In the genomic region with DNA sequence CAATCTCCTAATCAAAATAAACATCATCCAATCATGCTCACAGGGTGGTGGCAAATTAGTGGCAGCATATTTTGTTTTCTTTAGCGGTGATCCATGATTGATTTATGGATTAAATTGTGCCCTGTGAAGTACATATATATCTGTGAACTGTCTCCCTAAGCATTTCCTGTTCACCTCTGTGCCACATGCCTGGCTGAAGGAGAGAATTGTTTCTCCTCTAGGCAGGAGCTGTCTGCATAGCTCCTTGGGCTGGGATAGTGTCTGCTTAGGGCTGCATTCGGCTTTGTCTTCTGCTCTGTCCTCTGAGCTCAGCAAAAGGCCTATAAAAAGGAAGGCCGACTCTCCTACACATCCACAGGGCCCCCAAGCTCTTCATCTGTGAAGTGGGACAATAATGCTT, we compare ENCODE assay signal across 6 cellular contexts.
DNase-seq lines count a peak whose midpoint lies in the region; TF ChIP-seq lines count a peak whose summit lies in the region.
"Not testable (repeated sequence)": the region's sequence is repeated elsewhere in the genome, so short reads cannot be mapped to it uniquely, and the experiment has no call there.

No MANE protein-coding gene starts in this region.

- H3K9me3 ChIP-seq in A673 (ENCODE audit: low read depth, low read length, poor library complexity, severe bottlenecking); OCI-LY1 (ENCODE audit: low read length); mesenchymal stem cell (ENCODE audit: control insufficient read depth, low read length); trophoblast cell (ENCODE audit: insufficient read depth, low read depth, low read length): not testable (repeated sequence)

- H4K12ac ChIP-seq in trophoblast cell (ENCODE audit: low read depth, low read length): not testable (repeated sequence)

- H3K4me3 Mint-ChIP-seq in activated CD4-positive, alpha-beta T cell treated with anti-CD3 and anti-CD28 coated beads, Interleukin-2, amount 10 ng/mL, durations not matched to agents 24 days and 14 days: not testable (repeated sequence)
- peak overlapping the region; percentile 43 for H3K4me3 Mint-ChIP-seq in glutamatergic neuron (ENCODE audit: unreplicated experiment)

- H3K27ac ChIP-seq in A673 (ENCODE audit: low read depth, low read length, poor library complexity, severe bottlenecking): not testable (repeated sequence)
- H3K27ac ChIP-seq in OCI-LY1 (ENCODE audit: low read depth, low read length, poor library complexity, severe bottlenecking): peak overlapping the region; percentile 72
- H3K27ac ChIP-seq in mesenchymal stem cell (ENCODE audit: low read length, poor library complexity, severe bottlenecking): peak overlapping the region; percentile 43
- H3K27ac ChIP-seq in trophoblast cell (ENCODE audit: low read depth, low read length): peak overlapping the region; percentile 69

- TSS peak; percentile 45 for BruUV-seq in A673 (replicated peaks; lab: Mats Ljungman, UMichigan)

- not testable (repeated sequence) for H3K4me3 ChIP-seq in A673 (ENCODE audit: low read depth, low read length, poor library complexity, severe bottlenecking); OCI-LY1 (ENCODE audit: low read depth, low read length, poor library complexity, severe bottlenecking); mesenchymal stem cell (ENCODE audit: insufficient read depth in 1 of 2, low read depth in 1 of 2, low read length in 2 of 2); trophoblast cell (ENCODE audit: low read depth, low read length)

- not testable (repeated sequence) for H4K20me1 ChIP-seq in OCI-LY1 (ENCODE audit: insufficient read depth, low read length)

- H3K4me2 ChIP-seq in OCI-LY1 (ENCODE audit: low read length); mesenchymal stem cell (ENCODE audit: low read length, poor library complexity, severe bottlenecking); trophoblast cell (ENCODE audit: low read length): not testable (repeated sequence)

- not testable (repeated sequence) for TF ChIP-seq CTCF in A673 (conservative IDR thresholded peaks at IDR 0.05; ENCODE audit: low read depth, low read length); OCI-LY1 (IDR thresholded peaks at IDR 0.05; ENCODE audit: low read length); glutamatergic neuron (IDR thresholded peaks at IDR 0.05; ENCODE audit: partially characterized antibody, unreplicated experiment)

- H2BK5ac ChIP-seq in mesenchymal stem cell (ENCODE audit: low read depth, low read length, poor library complexity, severe bottlenecking); trophoblast cell (ENCODE audit: low read depth, low read length, poor library complexity): not testable (repeated sequence)

- H4K8ac ChIP-seq in mesenchymal stem cell (ENCODE audit: low read length); trophoblast cell (ENCODE audit: low read depth, low read length): not testable (repeated sequence)

- H3K9ac ChIP-seq in OCI-LY1 (ENCODE audit: low read length); mesenchymal stem cell (ENCODE audit: low read length); trophoblast cell (ENCODE audit: low read length): not testable (repeated sequence)

- H4K91ac ChIP-seq in mesenchymal stem cell (ENCODE audit: low read length); trophoblast cell (ENCODE audit: low read depth, low read length): not testable (repeated sequence)

- not testable (repeated sequence) for H3K79me1 ChIP-seq in mesenchymal stem cell (replicated peaks; ENCODE audit: low read length, poor library complexity, severe bottlenecking); trophoblast cell (ENCODE audit: low read length)

- CTCF ChIA-PET in A673 (lab: Charles Lee): not testable (repeated sequence)

- H3K36me3 ChIP-seq in A673 (ENCODE audit: insufficient read depth, low read length, poor library complexity, severe bottlenecking); OCI-LY1 (ENCODE audit: insufficient read depth, low read length); mesenchymal stem cell (ENCODE audit: control insufficient read depth in 1 of 2, insufficient read depth in 2 of 2, low read depth in 1 of 2, low read length in 2 of 2); trophoblast cell (ENCODE audit: control insufficient read depth in 1 of 2, insufficient read depth in 2 of 2, low read length in 2 of 2): not testable (repeated sequence)

- DNase-seq in A673 (ENCODE audit: low spot score); glutamatergic neuron; mesenchymal stem cell; trophoblast cell: not testable (repeated sequence)
- DNase-seq in activated CD4-positive, alpha-beta T cell treated with anti-CD3 and anti-CD28 coated beads, Interleukin-2, amount 10 ng/mL, durations not matched to agents 24 days and 14 days: peak; percentile 3

- not testable (repeated sequence) for H3K9me3 Mint-ChIP-seq in activated CD4-positive, alpha-beta T cell treated with anti-CD3 and anti-CD28 coated beads, Interleukin-2, amount 10 ng/mL, durations not matched to agents 24 days and 14 days; glutamatergic neuron (ENCODE audit: unreplicated experiment)

- not testable (repeated sequence) for H3K18ac ChIP-seq in mesenchymal stem cell (ENCODE audit: low read depth in 1 of 2, low read length in 2 of 2); trophoblast cell (ENCODE audit: low read length)

- H3K79me2 ChIP-seq in OCI-LY1 (ENCODE audit: insufficient read depth, low read length); trophoblast cell (ENCODE audit: control insufficient read depth, insufficient read depth, low read length, poor library complexity): not testable (repeated sequence)

- H3K4me1 Mint-ChIP-seq in activated CD4-positive, alpha-beta T cell treated with anti-CD3 and anti-CD28 coated beads, Interleukin-2, amount 10 ng/mL, durations not matched to agents 24 days and 14 days; glutamatergic neuron (ENCODE audit: low read depth, unreplicated experiment): not testable (repeated sequence)

- not testable (repeated sequence) for H2BK15ac ChIP-seq in mesenchymal stem cell (ENCODE audit: low read depth, poor library complexity, severe bottlenecking)

- not testable (repeated sequence) for H3K36me3 Mint-ChIP-seq in activated CD4-positive, alpha-beta T cell treated with anti-CD3 and anti-CD28 coated beads, Interleukin-2, amount 10 ng/mL, durations not matched to agents 24 days and 14 days (ENCODE audit: low read depth); glutamatergic neuron (ENCODE audit: unreplicated experiment)

- H2AK5ac ChIP-seq in mesenchymal stem cell (ENCODE audit: low read length, severe bottlenecking); trophoblast cell (ENCODE audit: low read length): not testable (repeated sequence)

- H3K27me3 ChIP-seq in A673 (replicated peaks; ENCODE audit: insufficient read depth, low read depth, low read length, poor library complexity); OCI-LY1 (ENCODE audit: insufficient read depth, low read length); mesenchymal stem cell (ENCODE audit: control insufficient read depth in 1 of 2, insufficient read depth in 1 of 2, low read length in 2 of 2); trophoblast cell (ENCODE audit: insufficient read depth, low read length): not testable (repeated sequence)

- not testable (repeated sequence) for H3K14ac ChIP-seq in mesenchymal stem cell (ENCODE audit: low read length in 2 of 2); trophoblast cell (ENCODE audit: low read length)

- intact Hi-C loops in A673 (cut with micrococcal nuclease; ENCODE audit: unreplicated experiment); activated CD4-positive, alpha-beta T cell treated with anti-CD3 and anti-CD28 coated beads, Interleukin-2, amount 10 ng/mL, durations not matched to agents 24 days and 14 days (cut with micrococcal nuclease): not testable (repeated sequence)

- H3K4ac ChIP-seq in mesenchymal stem cell (ENCODE audit: low read depth in 1 of 2, low read length in 2 of 2); trophoblast cell (ENCODE audit: low read depth, low read length): not testable (repeated sequence)

- not testable (repeated sequence) for H3K27me3 Mint-ChIP-seq in activated CD4-positive, alpha-beta T cell treated with anti-CD3 and anti-CD28 coated beads, Interleukin-2, amount 10 ng/mL, durations not matched to agents 24 days and 14 days; glutamatergic neuron (ENCODE audit: unreplicated experiment)

- H3K9me2 ChIP-seq in OCI-LY1 (ENCODE audit: low read depth, low read length): not testable (repeated sequence)

- POLR2A ChIA-PET in A673 (lab: Charles Lee; ENCODE audit: low non-redundant PET): not testable (repeated sequence)

- not testable (repeated sequence) for H3F3A ChIP-seq in OCI-LY1 (ENCODE audit: insufficient read depth, low read length)

- WGBS in mesenchymal stem cell: no CpG with 5 or more reads among the region's 3 CpGs
- no CpG with 5 or more reads among the region's 3 CpGs for WGBS in trophoblast cell (ENCODE audit: extremely low coverage, insufficient coverage, insufficient read length)

- H3K23ac ChIP-seq in mesenchymal stem cell (ENCODE audit: low read length in 2 of 2); trophoblast cell (ENCODE audit: low read length): not testable (repeated sequence)

- not testable (repeated sequence) for H3K4me1 ChIP-seq in A673 (ENCODE audit: insufficient read depth, low read length, poor library complexity, severe bottlenecking); mesenchymal stem cell (ENCODE audit: control insufficient read depth, insufficient read depth, low read depth, low read length); trophoblast cell (ENCODE audit: control insufficient read depth in 1 of 2, insufficient read depth in 2 of 2, low read length in 2 of 2)
- H3K4me1 ChIP-seq in OCI-LY1 (ENCODE audit: insufficient read depth, low read length, severe bottlenecking): peaks cover 23% of the 10 kb centered on the region

- not testable (repeated sequence) for H2BK120ac ChIP-seq in mesenchymal stem cell (ENCODE audit: low read depth, low read length); trophoblast cell (ENCODE audit: insufficient read depth, low read length, poor library complexity)

- not testable (repeated sequence) for H2BK12ac ChIP-seq in mesenchymal stem cell (ENCODE audit: low read length in 2 of 2); trophoblast cell (ENCODE audit: low read length)

- not testable (repeated sequence) for H2AFZ ChIP-seq in OCI-LY1 (ENCODE audit: low read length); mesenchymal stem cell (ENCODE audit: low read depth, low read length); trophoblast cell (ENCODE audit: insufficient read depth, low read length, poor library complexity)

- not testable (repeated sequence) for H3K27ac Mint-ChIP-seq in activated CD4-positive, alpha-beta T cell treated with anti-CD3 and anti-CD28 coated beads, Interleukin-2, amount 10 ng/mL, durations not matched to agents 24 days and 14 days; glutamatergic neuron (ENCODE audit: unreplicated experiment)
